Comparison of ENCODE assay signal across 13 cellular contexts in the genomic region with DNA sequence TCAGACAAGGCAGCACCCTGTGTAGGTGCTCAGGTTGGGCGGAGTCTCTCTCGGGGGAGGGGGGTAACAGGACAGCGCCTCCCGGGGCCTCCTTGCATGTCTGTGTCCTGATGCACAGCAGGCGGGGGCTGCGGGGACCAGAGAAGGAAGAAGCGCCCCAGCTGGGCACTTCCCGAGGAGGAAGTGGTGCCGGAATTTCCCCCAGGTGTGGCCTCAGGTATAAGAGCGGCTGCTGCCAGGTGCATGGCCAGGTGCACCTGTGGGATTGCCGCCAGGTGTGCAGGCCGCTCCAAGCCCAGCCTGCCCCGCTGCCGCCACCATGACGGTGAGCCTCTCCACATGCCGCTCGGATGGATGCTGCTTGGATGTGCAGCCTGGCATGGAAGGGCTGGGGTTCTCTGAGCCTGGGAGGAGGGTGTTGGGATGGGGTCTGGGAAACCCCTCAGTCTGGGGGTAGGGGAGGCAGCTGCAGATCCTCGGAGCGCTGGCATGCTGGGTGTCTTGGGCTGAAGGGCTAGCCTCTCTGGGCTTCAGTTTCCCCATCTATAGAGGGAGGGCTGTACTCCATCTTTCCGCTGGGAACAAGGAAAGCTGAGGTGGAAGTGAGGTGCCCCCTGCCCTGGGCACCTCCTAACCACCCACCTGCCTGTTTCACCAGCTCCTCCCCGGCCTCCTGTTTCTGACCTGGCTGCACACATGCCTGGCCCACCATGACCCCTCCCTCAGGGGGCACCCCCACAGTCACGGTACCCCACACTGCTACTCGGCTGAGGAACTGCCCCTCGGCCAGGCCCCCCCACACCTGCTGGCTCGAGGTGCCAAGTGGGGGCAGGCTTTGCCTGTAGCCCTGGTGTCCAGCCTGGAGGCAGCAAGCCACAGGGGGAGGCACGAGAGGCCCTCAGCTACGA. TPM values are rescaled to one million over a fixed set of nuclear protein-coding genes. Genes with fewer than 3 reads are reported as not detected.
DNase-seq lines count a peak whose midpoint lies in the region; ATAC-seq and TF ChIP-seq lines count a peak whose summit lies in the region.
"Had no signal": no experiment of that assay in that cellular context is flagged by ENCODE, and none has a peak within 500 bp of the region (broad histone marks: within the 10 kb centered on the region; RNA-seq: fewer than 3 reads in every experiment).

A gene with protein sequence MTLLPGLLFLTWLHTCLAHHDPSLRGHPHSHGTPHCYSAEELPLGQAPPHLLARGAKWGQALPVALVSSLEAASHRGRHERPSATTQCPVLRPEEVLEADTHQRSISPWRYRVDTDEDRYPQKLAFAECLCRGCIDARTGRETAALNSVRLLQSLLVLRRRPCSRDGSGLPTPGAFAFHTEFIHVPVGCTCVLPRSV (plus strand): TSS at position 250 of the 908 bp plus-strand sequence. CDS start 70 bp downstream, at position 320.

- DNase-seq in NCI-H2196 (lab: John Stamatoyannopoulos, UW; ENCODE audit: unreplicated experiment) (peak; percentile 34), NCI-H2196 treated with DMSO at 0.1 percent for 48 hours (lab: John Stamatoyannopoulos, UW; ENCODE audit: unreplicated experiment) (no peak), NCI-H187 (lab: John Stamatoyannopoulos, UW) (peak; percentile 48 to 67), T-helper 22 cell (ENCODE audit: low read depth) (peak; percentile 14), uterus (no peak), glutamatergic neuron (no peak)
- DNase-seq in natural killer cell treated with Interleukin-12 subunit alpha and Interleukin-12 subunit beta and Interleukin-15 and Interleukin-18, amount 100 ng/mL, for 72 hours (ENCODE audit: low spot score): no peak
- DNase-seq: ACHN; activated CD4-positive, alpha-beta T cell treated with anti-CD3 and anti-CD28 coated beads for 36 hours; anterior cingulate cortex; stimulated activated CD4-positive, alpha-beta T cell treated with anti-CD3 and anti-CD28 coated beads, Interleukin-4, amount 100 ng/mL, for 24 hours had no signal

- no peak within 1 kb of the TSS for H3K4me3 ChIP-seq in uterus

- H3K4me1 ChIP-seq in uterus: peaks cover 0 to 3% of the 10 kb centered on the region in 2 donors

- no peaks in the 10 kb centered on the region for H3K36me3 ChIP-seq in uterus

- H3K9me3 Mint-ChIP-seq in natural killer cell treated with Interleukin-12 subunit alpha and Interleukin-12 subunit beta and Interleukin-15 and Interleukin-18, amount 100 ng/mL, for 72 hours: no peaks in the 10 kb centered on the region
- H3K9me3 Mint-ChIP-seq in glutamatergic neuron (ENCODE audit: unreplicated experiment): peaks cover 6% of the 10 kb centered on the region

- H3K4me3 Mint-ChIP-seq in natural killer cell treated with Interleukin-12 subunit alpha and Interleukin-12 subunit beta and Interleukin-15 and Interleukin-18, amount 100 ng/mL, for 72 hours: peak within 1 kb of the TSS; percentile 55
- no peak within 1 kb of the TSS for H3K4me3 Mint-ChIP-seq in glutamatergic neuron (ENCODE audit: unreplicated experiment)

- H3K27ac ChIP-seq in uterus: no peak within 1 kb of the TSS

- H3K4me1 Mint-ChIP-seq in natural killer cell treated with Interleukin-12 subunit alpha and Interleukin-12 subunit beta and Interleukin-15 and Interleukin-18, amount 100 ng/mL, for 72 hours (ENCODE audit: low read depth in 2 of 2): peaks cover 39 to 43% of the 10 kb centered on the region in 2 donors
- H3K4me1 Mint-ChIP-seq in glutamatergic neuron (ENCODE audit: low read depth, unreplicated experiment): peaks cover 2% of the 10 kb centered on the region

- peaks cover 0 to 6% of the 10 kb centered on the region in 2 donors for H3K27me3 Mint-ChIP-seq in natural killer cell treated with Interleukin-12 subunit alpha and Interleukin-12 subunit beta and Interleukin-15 and Interleukin-18, amount 100 ng/mL, for 72 hours
- no peaks in the 10 kb centered on the region for H3K27me3 Mint-ChIP-seq in glutamatergic neuron (ENCODE audit: unreplicated experiment)

- no peak for TF ChIP-seq CTCF in uterus (IDR thresholded peaks at IDR 0.05)
- no peak for TF ChIP-seq CTCF in glutamatergic neuron (IDR thresholded peaks at IDR 0.05; ENCODE audit: partially characterized antibody, unreplicated experiment)

- H3K9me3 ChIP-seq in uterus: no peaks in the 10 kb centered on the region

- intact Hi-C loops in uterus (cut with DNase I; ENCODE audit: low total_unique reads): no loop called here

- H3K36me3 Mint-ChIP-seq in natural killer cell treated with Interleukin-12 subunit alpha and Interleukin-12 subunit beta and Interleukin-15 and Interleukin-18, amount 100 ng/mL, for 72 hours: no peaks in the 10 kb centered on the region
- H3K36me3 Mint-ChIP-seq in glutamatergic neuron (ENCODE audit: unreplicated experiment): no peaks in the 10 kb centered on the region

- ATAC-seq in natural killer cell treated with Interleukin-12 subunit alpha and Interleukin-12 subunit beta and Interleukin-15 and Interleukin-18, amount 100 ng/mL, for 72 hours: no peak
- no peak for ATAC-seq in GM21825 (IDR thresholded peaks at IDR 0.05; ENCODE audit: unreplicated experiment)
- ATAC-seq: activated CD4-positive, alpha-beta T cell treated with anti-CD3 and anti-CD28 coated beads for 36 hours had no signal

- H3K27ac Mint-ChIP-seq in natural killer cell treated with Interleukin-12 subunit alpha and Interleukin-12 subunit beta and Interleukin-15 and Interleukin-18, amount 100 ng/mL, for 72 hours: peak within 1 kb of the TSS; percentile 73 to 78
- no peak within 1 kb of the TSS for H3K27ac Mint-ChIP-seq in glutamatergic neuron (ENCODE audit: unreplicated experiment)
- H3K27ac Mint-ChIP-seq: activated CD4-positive, alpha-beta T cell treated with anti-CD3 and anti-CD28 coated beads for 36 hours had no signal

- TF ChIP-seq POLR2A in uterus (IDR thresholded peaks at IDR 0.05): no peak

- peaks cover 0 to 9% of the 10 kb centered on the region in 2 donors for H3K27me3 ChIP-seq in uterus

RNA-seq across cellular contexts. Expression of the gene that starts here (rescaled TPM):
- 1 to 10 TPM in 1 of 2 donors, under 1 TPM in 1; 0.64 to 1.0 TPM for total RNA-seq in natural killer cell treated with Interleukin-12 subunit alpha and Interleukin-12 subunit beta and Interleukin-15 and Interleukin-18, amount 100 ng/mL, for 72 hours
- total RNA-seq in uterus: not detected
- total RNA-seq in glutamatergic neuron (ENCODE audit: unreplicated experiment): not detected
- total RNA-seq: ureter had no signal

Comparison
In these comparisons a context has a peak if more than half of its experiments do, and no peak if none do; other contexts are left out.
1. DNase-seq: peak in NCI-H2196 (single experiment), NCI-H187 (2 of 2) and T-helper 22 cell (single experiment); none in NCI-H2196 treated with DMSO at 0.1 percent for 48 hours (single experiment), natural killer cell treated with Interleukin-12 subunit alpha and Interleukin-12 subunit beta and Interleukin-15 and Interleukin-18, amount 100 ng/mL, for 72 hours (single experiment), uterus (0 of 2) and glutamatergic neuron (single experiment).